Comparison of ENCODE assay signal across 9 cellular contexts in genomic region chrX:53280316-53280702, GRCh38. TPM values are rescaled to one million over a fixed set of nuclear protein-coding genes. Genes with fewer than 3 reads are reported as not detected.
DNase-seq lines count a peak whose midpoint lies in the region; ATAC-seq and TF ChIP-seq lines count a peak whose summit lies in the region.
"Had no signal": no experiment of that assay in that cellular context is flagged by ENCODE, and none has a peak within 500 bp of the region (broad histone marks: within the 10 kb centered on the region; RNA-seq: fewer than 3 reads in every experiment).

No MANE protein-coding gene starts in this region.

- H3K9me3 ChIP-seq in mesenchymal stem cell (ENCODE audit: control insufficient read depth, low read length) = no peaks in the 10 kb centered on the region

- H3K27ac ChIP-seq in mesenchymal stem cell (ENCODE audit: low read length, poor library complexity, severe bottlenecking) = peak overlapping the region; percentile 82

- no peaks in the 10 kb centered on the region for H3K79me1 ChIP-seq in mesenchymal stem cell (replicated peaks; ENCODE audit: low read length, poor library complexity, severe bottlenecking)

- no peaks in the 10 kb centered on the region for H3K36me3 Mint-ChIP-seq in activated naive CD8-positive, alpha-beta T cell treated with anti-CD3 and anti-CD28 coated beads for 36 hours
- H3K36me3 Mint-ChIP-seq in activated naive CD8-positive, alpha-beta T cell treated with anti-CD3 and anti-CD28 coated beads, Interleukin-2, amount 50 U/mL, for 24 hours (ENCODE audit: low read depth) = no peaks in the 10 kb centered on the region
- no peaks in the 10 kb centered on the region for H3K36me3 Mint-ChIP-seq in activated T-helper 2 cell treated with anti-CD3 and anti-CD28 coated beads, Interferon-gamma antibody, Interleukin-2, Interleukin-4, amounts not matched to agents 10 μg/mL and 5 μg/mL and 100 μg/mL, durations not matched to agents 14 hours and 24 hours and 36 hours (ENCODE audit: low read depth)
- no peaks in the 10 kb centered on the region for H3K36me3 Mint-ChIP-seq in type B pancreatic cell

- peak overlapping the region; percentile 73 for H3K27ac Mint-ChIP-seq in activated naive CD8-positive, alpha-beta T cell treated with anti-CD3 and anti-CD28 coated beads for 36 hours
- no peak overlapping the region for H3K27ac Mint-ChIP-seq in activated naive CD8-positive, alpha-beta T cell treated with anti-CD3 and anti-CD28 coated beads, Interleukin-2, amount 50 U/mL, for 24 hours
- peak overlapping the region; percentile 8 for H3K27ac Mint-ChIP-seq in activated T-helper 2 cell treated with anti-CD3 and anti-CD28 coated beads, Interferon-gamma antibody, Interleukin-2, Interleukin-4, amounts not matched to agents 10 μg/mL and 5 μg/mL and 100 μg/mL, durations not matched to agents 14 hours and 24 hours and 36 hours
- no peak overlapping the region for H3K27ac Mint-ChIP-seq in type B pancreatic cell

- H2AFZ ChIP-seq in mesenchymal stem cell (ENCODE audit: low read depth, low read length) = no peak overlapping the region

- no peaks in the 10 kb centered on the region for H3K36me3 ChIP-seq in mesenchymal stem cell (ENCODE audit: control insufficient read depth in 1 of 2, insufficient read depth in 2 of 2, low read depth in 1 of 2, low read length in 2 of 2)

- WGBS in mesenchymal stem cell = 97% methylated on average over 3 of the region's 5 CpGs

- peak overlapping the region; percentile 41 for H4K8ac ChIP-seq in mesenchymal stem cell (ENCODE audit: low read length)

- peak overlapping the region in 1 of 2 experiments; percentile 76 for H3K14ac ChIP-seq in mesenchymal stem cell (ENCODE audit: low read length in 2 of 2)

- DNase-seq in activated naive CD8-positive, alpha-beta T cell treated with anti-CD3 and anti-CD28 coated beads for 36 hours = no peak
- DNase-seq in activated naive CD8-positive, alpha-beta T cell treated with anti-CD3 and anti-CD28 coated beads, Interleukin-2, amount 50 U/mL, for 24 hours = no peak
- no peak for DNase-seq in activated T-helper 2 cell treated with anti-CD3 and anti-CD28 coated beads, Interferon-gamma antibody, Interleukin-2, Interleukin-4, amounts not matched to agents 10 μg/mL and 5 μg/mL and 100 μg/mL, durations not matched to agents 14 hours and 24 hours and 36 hours (ENCODE audit: low spot score)
- DNase-seq in mesenchymal stem cell = no peak
- no peak for DNase-seq in type B pancreatic cell (ENCODE audit: extremely low spot score, unreplicated experiment)
- no peak for DNase-seq in HT-29 (ENCODE audit: low spot score)
- DNase-seq in NCI-H226 = no peak
- DNase-seq in retina = no peak
- DNase-seq: NCI-H2081 had no signal

- H3K9ac ChIP-seq in mesenchymal stem cell (ENCODE audit: low read length) = peak overlapping the region; percentile 31

- peak overlapping the region; percentile 26 to 63 for H3K4me3 ChIP-seq in mesenchymal stem cell (ENCODE audit: insufficient read depth in 1 of 2, low read depth in 1 of 2, low read length in 2 of 2)

- peak overlapping the region; percentile 80 for H3K4me2 ChIP-seq in mesenchymal stem cell (ENCODE audit: low read length, poor library complexity, severe bottlenecking)

- peaks cover 10% of the 10 kb centered on the region for H3K4me1 Mint-ChIP-seq in activated naive CD8-positive, alpha-beta T cell treated with anti-CD3 and anti-CD28 coated beads for 36 hours
- H3K4me1 Mint-ChIP-seq in activated naive CD8-positive, alpha-beta T cell treated with anti-CD3 and anti-CD28 coated beads, Interleukin-2, amount 50 U/mL, for 24 hours = peaks cover 8% of the 10 kb centered on the region
- peaks cover 3% of the 10 kb centered on the region for H3K4me1 Mint-ChIP-seq in activated T-helper 2 cell treated with anti-CD3 and anti-CD28 coated beads, Interferon-gamma antibody, Interleukin-2, Interleukin-4, amounts not matched to agents 10 μg/mL and 5 μg/mL and 100 μg/mL, durations not matched to agents 14 hours and 24 hours and 36 hours (ENCODE audit: low read depth)
- H3K4me1 Mint-ChIP-seq in type B pancreatic cell (ENCODE audit: unreplicated experiment) = peaks cover 12% of the 10 kb centered on the region

- H2BK15ac ChIP-seq in mesenchymal stem cell (ENCODE audit: low read depth, poor library complexity, severe bottlenecking) = peak overlapping the region; percentile 7

- peak overlapping the region; percentile 75 for H4K91ac ChIP-seq in mesenchymal stem cell (ENCODE audit: low read length)

- no peak overlapping the region for H2BK5ac ChIP-seq in mesenchymal stem cell (ENCODE audit: low read depth, low read length, poor library complexity, severe bottlenecking)

- no peak overlapping the region for H2BK120ac ChIP-seq in mesenchymal stem cell (ENCODE audit: low read depth, low read length)

- peaks cover 22% of the 10 kb centered on the region for H3K4me1 ChIP-seq in mesenchymal stem cell (ENCODE audit: control insufficient read depth, insufficient read depth, low read depth, low read length)

- peak overlapping the region; percentile 37 for H3K4me3 Mint-ChIP-seq in activated naive CD8-positive, alpha-beta T cell treated with anti-CD3 and anti-CD28 coated beads for 36 hours
- H3K4me3 Mint-ChIP-seq in activated naive CD8-positive, alpha-beta T cell treated with anti-CD3 and anti-CD28 coated beads, Interleukin-2, amount 50 U/mL, for 24 hours = no peak overlapping the region
- no peak overlapping the region for H3K4me3 Mint-ChIP-seq in activated T-helper 2 cell treated with anti-CD3 and anti-CD28 coated beads, Interferon-gamma antibody, Interleukin-2, Interleukin-4, amounts not matched to agents 10 μg/mL and 5 μg/mL and 100 μg/mL, durations not matched to agents 14 hours and 24 hours and 36 hours (ENCODE audit: low read depth)
- H3K4me3 Mint-ChIP-seq in type B pancreatic cell = peak overlapping the region; percentile 22

- peaks cover 0 to 36% of the 10 kb centered on the region in 2 experiments for H3K27me3 ChIP-seq in mesenchymal stem cell (ENCODE audit: control insufficient read depth in 1 of 2, insufficient read depth in 1 of 2, low read length in 2 of 2)

- ATAC-seq in activated naive CD8-positive, alpha-beta T cell treated with anti-CD3 and anti-CD28 coated beads, Interleukin-2, amount 50 U/mL, for 24 hours = no peak

- no peak overlapping the region for H3K23ac ChIP-seq in mesenchymal stem cell (ENCODE audit: low read length in 2 of 2)

- H3K27me3 Mint-ChIP-seq in activated naive CD8-positive, alpha-beta T cell treated with anti-CD3 and anti-CD28 coated beads for 36 hours = peaks cover 3% of the 10 kb centered on the region
- H3K27me3 Mint-ChIP-seq in activated naive CD8-positive, alpha-beta T cell treated with anti-CD3 and anti-CD28 coated beads, Interleukin-2, amount 50 U/mL, for 24 hours = no peaks in the 10 kb centered on the region
- H3K27me3 Mint-ChIP-seq in activated T-helper 2 cell treated with anti-CD3 and anti-CD28 coated beads, Interferon-gamma antibody, Interleukin-2, Interleukin-4, amounts not matched to agents 10 μg/mL and 5 μg/mL and 100 μg/mL, durations not matched to agents 14 hours and 24 hours and 36 hours (ENCODE audit: low read depth) = no peaks in the 10 kb centered on the region
- no peaks in the 10 kb centered on the region for H3K27me3 Mint-ChIP-seq in type B pancreatic cell

- peak overlapping the region in 1 of 2 experiments; percentile 28 for H3K4ac ChIP-seq in mesenchymal stem cell (ENCODE audit: low read depth in 1 of 2, low read length in 2 of 2)

- intact Hi-C loops in activated T-helper 2 cell treated with anti-CD3 and anti-CD28 coated beads, Interferon-gamma antibody, Interleukin-2, Interleukin-4, amounts not matched to agents 10 μg/mL and 5 μg/mL and 100 μg/mL, durations not matched to agents 14 hours and 24 hours and 36 hours (cut with micrococcal nuclease) = no loop called here

- H3K18ac ChIP-seq in mesenchymal stem cell (ENCODE audit: low read depth in 1 of 2, low read length in 2 of 2) = peak overlapping the region in 1 of 2 experiments; percentile 95

- H2BK12ac ChIP-seq in mesenchymal stem cell (ENCODE audit: low read length in 2 of 2) = peak overlapping the region; percentile 54 to 84

- no peak for TF ChIP-seq CTCF in type B pancreatic cell (conservative IDR thresholded peaks at IDR 0.05)

- H2AK5ac ChIP-seq in mesenchymal stem cell (ENCODE audit: low read length, severe bottlenecking) = peak overlapping the region; percentile 77

- no peaks in the 10 kb centered on the region for H3K9me3 Mint-ChIP-seq in activated naive CD8-positive, alpha-beta T cell treated with anti-CD3 and anti-CD28 coated beads for 36 hours
- no peaks in the 10 kb centered on the region for H3K9me3 Mint-ChIP-seq in activated naive CD8-positive, alpha-beta T cell treated with anti-CD3 and anti-CD28 coated beads, Interleukin-2, amount 50 U/mL, for 24 hours
- no peaks in the 10 kb centered on the region for H3K9me3 Mint-ChIP-seq in activated T-helper 2 cell treated with anti-CD3 and anti-CD28 coated beads, Interferon-gamma antibody, Interleukin-2, Interleukin-4, amounts not matched to agents 10 μg/mL and 5 μg/mL and 100 μg/mL, durations not matched to agents 14 hours and 24 hours and 36 hours
- no peaks in the 10 kb centered on the region for H3K9me3 Mint-ChIP-seq in type B pancreatic cell

RNA-seq across cellular contexts. Expression of gene IQSEC2, which starts 1.1 kb away (rescaled TPM):
- under 1 TPM; 0.20 to 0.21 TPM for total RNA-seq in activated naive CD8-positive, alpha-beta T cell treated with anti-CD3 and anti-CD28 coated beads for 36 hours
- 0.14 and 0.21 TPM in 2 replicates for total RNA-seq in activated T-helper 2 cell treated with anti-CD3 and anti-CD28 coated beads, Interferon-gamma antibody, Interleukin-2, Interleukin-4, amounts not matched to agents 10 μg/mL and 5 μg/mL and 100 μg/mL, durations not matched to agents 14 hours and 24 hours and 36 hours
- polyA plus RNA-seq in mesenchymal stem cell (2013, experiment 1 of 2) = 22.4 TPM
- polyA plus RNA-seq in mesenchymal stem cell (2013, experiment 2 of 2) = 21.2 TPM
- 8.2 and 10.9 TPM in 2 replicates for total RNA-seq in type B pancreatic cell (ENCODE audit: low replicate concordance)
- total RNA-seq in HT-29 (2014; rRNA removed; shearing (Covaris generic)) = 11.7 and 13.5 TPM in 2 replicates

RNA-seq across cellular contexts. Expression of gene KDM5C, which starts 55.3 kb away (rescaled TPM):
- total RNA-seq in activated naive CD8-positive, alpha-beta T cell treated with anti-CD3 and anti-CD28 coated beads for 36 hours = 10 to 100 TPM; 78.1 to 78.4 TPM
- 98.3 and 111 TPM in 2 replicates for total RNA-seq in activated T-helper 2 cell treated with anti-CD3 and anti-CD28 coated beads, Interferon-gamma antibody, Interleukin-2, Interleukin-4, amounts not matched to agents 10 μg/mL and 5 μg/mL and 100 μg/mL, durations not matched to agents 14 hours and 24 hours and 36 hours
- 24.8 TPM for polyA plus RNA-seq in mesenchymal stem cell (2013, experiment 1 of 2)
- 24.4 TPM for polyA plus RNA-seq in mesenchymal stem cell (2013, experiment 2 of 2)
- 92.4 and 99.8 TPM in 2 replicates for total RNA-seq in type B pancreatic cell (ENCODE audit: low replicate concordance)
- total RNA-seq in HT-29 (2014; rRNA removed; shearing (Covaris generic)) = 126 and 128 TPM in 2 replicates

Comparison
In these comparisons a context has a peak if more than half of its experiments do, and no peak if none do; other contexts are left out.
1. H3K27ac Mint-ChIP-seq: peak in activated naive CD8-positive, alpha-beta T cell treated with anti-CD3 and anti-CD28 coated beads for 36 hours (single experiment) and activated T-helper 2 cell treated with anti-CD3 and anti-CD28 coated beads, Interferon-gamma antibody, Interleukin-2, Interleukin-4, amounts not matched to agents 10 μg/mL and 5 μg/mL and 100 μg/mL, durations not matched to agents 14 hours and 24 hours and 36 hours (single experiment); none in activated naive CD8-positive, alpha-beta T cell treated with anti-CD3 and anti-CD28 coated beads, Interleukin-2, amount 50 U/mL, for 24 hours (single experiment) and type B pancreatic cell (single experiment).
2. H3K4me3 Mint-ChIP-seq: peak in activated naive CD8-positive, alpha-beta T cell treated with anti-CD3 and anti-CD28 coated beads for 36 hours (single experiment) and type B pancreatic cell (single experiment); none in activated naive CD8-positive, alpha-beta T cell treated with anti-CD3 and anti-CD28 coated beads, Interleukin-2, amount 50 U/mL, for 24 hours (single experiment) and activated T-helper 2 cell treated with anti-CD3 and anti-CD28 coated beads, Interferon-gamma antibody, Interleukin-2, Interleukin-4, amounts not matched to agents 10 μg/mL and 5 μg/mL and 100 μg/mL, durations not matched to agents 14 hours and 24 hours and 36 hours (single experiment).